19 cellular contexts compared by ENCODE assay signal in the genomic region with DNA sequence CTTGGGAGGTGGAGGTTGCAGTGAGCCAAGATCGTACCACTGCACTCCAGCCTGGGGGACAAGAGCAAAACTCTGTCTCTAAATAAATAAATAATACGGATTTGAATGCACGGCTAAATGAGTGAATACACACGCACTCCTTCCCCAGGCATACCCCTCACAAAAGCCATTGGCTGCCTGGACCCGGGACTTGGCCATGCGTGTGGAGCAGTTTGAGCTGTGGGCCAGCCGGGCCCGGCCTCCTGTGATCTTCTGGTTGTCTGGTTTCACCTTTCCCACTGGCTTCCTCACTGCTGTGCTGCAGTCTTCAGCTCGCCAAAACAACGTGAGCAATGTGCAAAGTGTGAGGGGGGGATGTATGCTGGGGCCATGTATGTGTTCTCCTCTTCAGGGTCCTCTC. TPM values are rescaled to one million over a fixed set of nuclear protein-coding genes. Genes with fewer than 3 reads are reported as not detected.
DNase-seq lines count a peak whose midpoint lies in the region; ATAC-seq, FAIRE-seq and TF ChIP-seq lines count a peak whose summit lies in the region.
"Had no signal": no experiment of that assay in that cellular context is flagged by ENCODE, and none has a peak within 500 bp of the region (broad histone marks: within the 10 kb centered on the region; RNA-seq: fewer than 3 reads in every experiment).

No MANE protein-coding gene starts in this region.

- H3K4me1 Mint-ChIP-seq in T-cell, result peaks cover 21 to 25% (median 22%) of the 10 kb centered on the region in 3 donors

- H3K4me3 ChIP-seq in HepG2 (replicated peaks in 1 of 3; ENCODE audit: insufficient read depth in 1 of 3, low read depth in 2 of 3, low read length in 3 of 3) (peak overlapping the region in 1 of 3 experiments; percentile 38; a peak in 1 of 6 replicates), right lobe of liver (no peak overlapping the region), hepatocyte (no peak overlapping the region), sigmoid colon (no peak overlapping the region)

- no peak for TF ChIP-seq EP300 in HepG2 (IDR thresholded peaks at IDR 0.05; ENCODE audit: low read depth in 2 of 2, low read length in 2 of 2)
- TF ChIP-seq EP300 in HepG2 (CRISPR knock-in tag; IDR thresholded peaks at IDR 0.05; ENCODE audit: borderline replicate concordance), result no peak
- no peak for TF ChIP-seq EP300 in sigmoid colon (IDR thresholded peaks at IDR 0.05)

- H3K79me2 ChIP-seq in HepG2 (ENCODE audit: insufficient read depth, low read length) (peaks cover 2% of the 10 kb centered on the region), hepatocyte (peaks cover 2% of the 10 kb centered on the region)

- FAIRE-seq in HepG2 (lab: Jason Lieb, UNC), result no peak
- FAIRE-seq: A204.1, GM18507, H1 had no signal

- TF ChIP-seq CTCF in HepG2 (CRISPR knock-in tag; IDR thresholded peaks at IDR 0.05) (no peak), right lobe of liver (IDR thresholded peaks at IDR 0.05) (no peak), hepatocyte (IDR thresholded peaks at IDR 0.05; ENCODE audit: poor library complexity) (no peak), sigmoid colon (IDR thresholded peaks at IDR 0.05) (no peak)

- CTCF ChIA-PET in HepG2 (lab: Yijun Ruan, JAX; ENCODE audit: low intra/inter-chr PET ratio, low total read pairs) (no interaction called here), T-cell (lab: Charles Lee) (interaction anchor here in 1 of 2 donors (1.6 kb wide), 1 partner anchor 158 kb away, joined by 9 read pairs; no protein-coding TSS in a partner anchor)

- H3K27ac ChIP-seq in HepG2 (ENCODE audit: extremely low read length, insufficient read depth, low read length) (no peak overlapping the region), right lobe of liver (no peak overlapping the region), hepatocyte (no peak overlapping the region), sigmoid colon (no peak overlapping the region)

- DNase-seq in HepG2 (ENCODE audit: low spot score) (no peak), right lobe of liver (no peak), T-cell (no peak), hepatocyte (ENCODE audit: low spot score) (peak; percentile 3), sigmoid colon (peak; percentile 61), amniotic stem cell (lab: John Stamatoyannopoulos, UW) (no peak), SW 1271 (lab: John Stamatoyannopoulos, UW) (no peak)
- DNase-seq: DMS79, NCI-H1048, NCI-H146, NCI-H2081, NCI-H2171 treated with DMSO at 0.1 percent for 48 hours, NCI-H446 treated with DMSO at 0.1 percent for 48 hours, OCI-M1, Right ventricle myocardium superior had no signal

- TF ChIP-seq POLR2A in HepG2 (IDR thresholded peaks at IDR 0.05; ENCODE audit: insufficient read depth in 1 of 2, low read depth in 2 of 2, low read length in 2 of 2) (no peak), right lobe of liver (IDR thresholded peaks at IDR 0.05) (no peak), sigmoid colon (IDR thresholded peaks at IDR 0.05) (no peak)

- TF ChIP-seq RAD21 in HepG2 (CRISPR knock-in tag; IDR thresholded peaks at IDR 0.05), result no peak

- H3K36me3 ChIP-seq in HepG2 (replicated peaks in 1 of 2; ENCODE audit: control insufficient read depth in 1 of 2, insufficient read depth in 2 of 2, low read length in 2 of 2) (no peaks in the 10 kb centered on the region), right lobe of liver (no peaks in the 10 kb centered on the region), hepatocyte (replicated peaks; ENCODE audit: insufficient read depth, low read depth) (no peaks in the 10 kb centered on the region), sigmoid colon (no peaks in the 10 kb centered on the region)

- peaks cover 3 to 4% of the 10 kb centered on the region in 2 donors for H3K27me3 Mint-ChIP-seq in T-cell

- no peak overlapping the region for H2AFZ ChIP-seq in HepG2 (ENCODE audit: low read length)
- H2AFZ ChIP-seq in hepatocyte, result no peak overlapping the region

- no peak for ATAC-seq in HepG2
- no peak for ATAC-seq in right lobe of liver
- no peak for ATAC-seq in T-cell (replicated peaks in 1 of 4)
- ATAC-seq in GM18858 (IDR thresholded peaks at IDR 0.05; ENCODE audit: unreplicated experiment), result no peak

- POLR2A ChIA-PET in HepG2 (lab: Yijun Ruan, JAX) (interaction anchor here (1.4 to 8.2 kb wide), 4 partner anchors 11 to 84 kb away, joined by 4 to 159 read pairs (median 54); partner anchors contain the start of genes CYB5D1, NAA38, RNF227 and TMEM88), T-cell (lab: Charles Lee) (interaction anchor here (1.2 to 1.5 kb wide), 3 partner anchors 10 to 18 kb away, joined by 4 to 5 read pairs (median 5); no protein-coding TSS in a partner anchor)

- H3K36me3 Mint-ChIP-seq in T-cell, result no peaks in the 10 kb centered on the region

- H3K9me3 ChIP-seq in HepG2 (ENCODE audit: low read length), result no peaks in the 10 kb centered on the region
- no peaks in the 10 kb centered on the region for H3K9me3 ChIP-seq in right lobe of liver
- H3K9me3 ChIP-seq in hepatocyte (ENCODE audit: low read depth), result no peaks in the 10 kb centered on the region
- H3K9me3 ChIP-seq in sigmoid colon, result no peaks in the 10 kb centered on the region

- H3K27ac Mint-ChIP-seq in T-cell, result no peak overlapping the region

- peaks cover 36% of the 10 kb centered on the region for H3K4me1 ChIP-seq in HepG2 (ENCODE audit: insufficient read depth, low read length)
- H3K4me1 ChIP-seq in right lobe of liver, result peaks cover 0 to 21% (median 0%) of the 10 kb centered on the region in 4 donors
- peaks cover 6% of the 10 kb centered on the region for H3K4me1 ChIP-seq in hepatocyte (ENCODE audit: insufficient read depth)
- peaks cover 0 to 26% (median 18%) of the 10 kb centered on the region in 4 donors for H3K4me1 ChIP-seq in sigmoid colon

- H3K9me2 ChIP-seq in hepatocyte (replicated peaks; ENCODE audit: insufficient read depth), result no peaks in the 10 kb centered on the region

- H3K9ac ChIP-seq in HepG2 (ENCODE audit: insufficient read depth, low read depth, low read length), result 0 out of 2 replicates have a peak overlapping the region, but pooled peaks have one; percentile 7

- BruUV-seq in HepG2 (replicated peaks; lab: Mats Ljungman, UMichigan), result no TSS peak

- peaks cover 6 to 31% of the 10 kb centered on the region in 2 experiments; a peak in 4 of 5 replicates for H3K27me3 ChIP-seq in HepG2 (ENCODE audit: control insufficient read depth in 1 of 2, insufficient read depth in 2 of 2, low read length in 2 of 2)
- no peaks in the 10 kb centered on the region for H3K27me3 ChIP-seq in right lobe of liver
- no peaks in the 10 kb centered on the region for H3K27me3 ChIP-seq in hepatocyte
- H3K27me3 ChIP-seq in sigmoid colon, result peaks cover 0 to 5% (median 0%) of the 10 kb centered on the region in 3 donors

- H4K20me1 ChIP-seq in HepG2 (ENCODE audit: insufficient read depth, low read length), result no peaks in the 10 kb centered on the region
- H4K20me1 ChIP-seq in hepatocyte (ENCODE audit: insufficient read depth, poor library complexity, severe bottlenecking), result no peaks in the 10 kb centered on the region

- H3K4me2 ChIP-seq in HepG2 (ENCODE audit: low read depth, low read length), result peak overlapping the region; percentile 84; the same call in 1 of the 2 replicates
- H3K4me2 ChIP-seq in hepatocyte, result no peak overlapping the region

- 10% methylated on average over 10 of the region's 10 CpGs for WGBS in HepG2 (ENCODE audit: low lambda C conversion rate)
- 61% methylated on average over 5 of the region's 10 CpGs for WGBS in right lobe of liver (ENCODE audit: insufficient coverage, low coverage, low lambda C conversion rate, missing lambda C conversion rate)
- 78% methylated on average over 10 of the region's 10 CpGs for WGBS in hepatocyte (ENCODE audit: low lambda C conversion rate, missing lambda C conversion rate)
- WGBS in sigmoid colon, 2 donors, result 89 to 94% methylated on average over 10 of the region's 10 CpGs

- H3K4me3 Mint-ChIP-seq in T-cell, result peak overlapping the region in 2 of 3 donors; percentile 17 to 100

- no peaks in the 10 kb centered on the region for H3K9me3 Mint-ChIP-seq in T-cell

- in situ Hi-C loops in HepG2 (cut with HindIII; ENCODE audit: extremely low pct_ligation_motif_present, low pct_unique_long_range_greater_than_20kb), result no loop called here

- intact Hi-C loops in HepG2 (cut with micrococcal nuclease; ENCODE audit: unreplicated experiment) (loop anchor here (5.0 kb wide), 1 partner anchor 85 kb away; no protein-coding TSS in a partner anchor), right lobe of liver (cut with DNase I) (no loop called here), sigmoid colon (cut with DNase I) (loop anchor here (10.0 kb wide), 1 partner anchor 348 kb away; the partner anchor contains the start of genes POLR2A and SLC35G6)

RNA-seq across cellular contexts. Expression of gene KDM6B, which starts 1.6 kb away (rescaled TPM):
- total RNA-seq in HepG2 (2016; rRNA removed; fragmentation: Illumina TruSeq; extraction: Trizol) (2.1 and 2.2 TPM in 2 replicates), right lobe of liver (10 to 100 TPM in 4 of 6 experiments, 1 to 10 TPM in 2; 6.1 to 12.8 (median 10.9) TPM), T-cell (100 to 1,000 TPM in 3 of 5 donors, 10 to 100 TPM in 2; 87.3 to 180 (median 108) TPM), hepatocyte (3.3 and 5.9 TPM in 2 replicates), sigmoid colon (10 to 100 TPM in 1 of 4 donors, 1 to 10 TPM in 3; 6.1 to 11.6 (median 8.5) TPM)
- 0.30 and 1.9 TPM in 2 replicates for total RNA-seq in HepG2 (2016; cell fraction: cytosol; rRNA removed; fragmentation: Illumina TruSeq; extraction: Trizol; ENCODE audit: low read depth)
- 1.3 and 1.6 TPM in 2 replicates for total RNA-seq in HepG2 (2016; cell fraction: insoluble cytoplasmic fraction; rRNA removed; fragmentation: Illumina TruSeq; extraction: Trizol)
- total RNA-seq in HepG2 (2016; cell fraction: membrane; rRNA removed; fragmentation: Illumina TruSeq; extraction: Trizol), result 1.7 and 3.1 TPM in 2 replicates
- 5.8 and 6.2 TPM in 2 replicates for total RNA-seq in HepG2 (2016; cell fraction: nucleus; rRNA removed; fragmentation: Illumina TruSeq; extraction: Trizol)
- polyA plus RNA-seq in HepG2 (2011; rRNA removed) (1.3 and 1.9 TPM in 2 replicates), hepatocyte (10.2 and 11.3 TPM in 2 replicates), sigmoid colon (10 to 100 TPM in 1 of 3 donors, 1 to 10 TPM in 2; 5.5 to 19.4 (median 6.0) TPM)
- polyA plus RNA-seq in HepG2 (2011; cell fraction: cytosol; rRNA removed), result 0.42 and 0.82 TPM in 2 replicates
- 18.1 and 23.2 TPM in 2 replicates for polyA plus RNA-seq in HepG2 (2011; cell fraction: nucleus; rRNA removed)
- 8.4 and 13.6 TPM in 2 replicates for polyA plus RNA-seq in HepG2 (2012)
- polyA plus RNA-seq in HepG2 (2016; cell fraction: cytosol; fragmentation: Illumina TruSeq; extraction: Trizol; ENCODE audit: low read depth), result 0.37 and 0.83 TPM in 2 replicates
- polyA plus RNA-seq in HepG2 (2016; cell fraction: insoluble cytoplasmic fraction; fragmentation: Illumina TruSeq; extraction: Trizol; ENCODE audit: low read depth), result 2.4 and 4.0 TPM in 2 replicates
- polyA plus RNA-seq in HepG2 (2016; cell fraction: membrane; fragmentation: Illumina TruSeq; extraction: Trizol; ENCODE audit: low read depth), result 0.80 and 1.7 TPM in 2 replicates
- 21.8 and 22.9 TPM in 2 replicates for polyA plus RNA-seq in HepG2 (2016; cell fraction: nucleus; fragmentation: Illumina TruSeq; extraction: Trizol; ENCODE audit: insufficient read depth, low read depth)
- polyA minus RNA-seq in HepG2 (2011; rRNA and poly(A)+ RNA removed; ENCODE audit: low replicate concordance), result 3.6 and 8.2 TPM in 2 replicates
- polyA minus RNA-seq in HepG2 (2011; cell fraction: cytosol; rRNA and poly(A)+ RNA removed), result 2.2 and 3.8 TPM in 2 replicates
- 18.7 and 21.1 TPM in 2 replicates for polyA minus RNA-seq in HepG2 (2011; cell fraction: nucleus; rRNA and poly(A)+ RNA removed)

RNA-seq across cellular contexts. Expression of gene TMEM88, which starts 22.4 kb away (rescaled TPM):
- total RNA-seq in HepG2 (2016; rRNA removed; fragmentation: Illumina TruSeq; extraction: Trizol), result 0.31 TPM in 1 of 2 replicates, not detected in the other
- not detected in 2 replicates for total RNA-seq in HepG2 (2016; cell fraction: cytosol; rRNA removed; fragmentation: Illumina TruSeq; extraction: Trizol; ENCODE audit: low read depth)
- 0.19 TPM in 1 of 2 replicates, not detected in the other for total RNA-seq in HepG2 (2016; cell fraction: insoluble cytoplasmic fraction; rRNA removed; fragmentation: Illumina TruSeq; extraction: Trizol)
- total RNA-seq in HepG2 (2016; cell fraction: membrane; rRNA removed; fragmentation: Illumina TruSeq; extraction: Trizol), result not detected in 2 replicates
- 1.1 TPM in 1 of 2 replicates, not detected in the other for total RNA-seq in HepG2 (2016; cell fraction: nucleus; rRNA removed; fragmentation: Illumina TruSeq; extraction: Trizol)
- 0.66 and 0.84 TPM in 2 replicates for polyA plus RNA-seq in HepG2 (2011; rRNA removed)
- 0.08 and 0.43 TPM in 2 replicates for polyA plus RNA-seq in HepG2 (2011; cell fraction: cytosol; rRNA removed)
- 7.3 and 9.6 TPM in 2 replicates for polyA plus RNA-seq in HepG2 (2011; cell fraction: nucleus; rRNA removed)
- 0.51 and 1.9 TPM in 2 replicates for polyA plus RNA-seq in HepG2 (2012)
- 0.26 and 0.33 TPM in 2 replicates for polyA plus RNA-seq in HepG2 (2016; cell fraction: cytosol; fragmentation: Illumina TruSeq; extraction: Trizol; ENCODE audit: low read depth)
- polyA plus RNA-seq in HepG2 (2016; cell fraction: insoluble cytoplasmic fraction; fragmentation: Illumina TruSeq; extraction: Trizol; ENCODE audit: low read depth), result 0.28 and 0.30 TPM in 2 replicates
- 0.23 and 0.27 TPM in 2 replicates for polyA plus RNA-seq in HepG2 (2016; cell fraction: membrane; fragmentation: Illumina TruSeq; extraction: Trizol; ENCODE audit: low read depth)
- 4.6 and 6.5 TPM in 2 replicates for polyA plus RNA-seq in HepG2 (2016; cell fraction: nucleus; fragmentation: Illumina TruSeq; extraction: Trizol; ENCODE audit: insufficient read depth, low read depth)
- 0.36 TPM in 1 of 2 replicates, not detected in the other for polyA minus RNA-seq in HepG2 (2011; rRNA and poly(A)+ RNA removed; ENCODE audit: low replicate concordance)
- not detected in 2 replicates for polyA minus RNA-seq in HepG2 (2011; cell fraction: cytosol; rRNA and poly(A)+ RNA removed)
- polyA minus RNA-seq in HepG2 (2011; cell fraction: nucleus; rRNA and poly(A)+ RNA removed), result 1.3 and 2.7 TPM in 2 replicates
- 1 to 10 TPM in 4 of 6 experiments, under 1 TPM in 2; 0.74 to 2.4 (median 1.2) TPM for total RNA-seq in right lobe of liver
- total RNA-seq in T-cell, result 10 to 100 TPM in 2 of 5 donors, 1 to 10 TPM in 3; 5.8 to 27.1 (median 8.4) TPM
- total RNA-seq in hepatocyte, result 59.6 and 73.3 TPM in 2 replicates
- 241 and 328 TPM in 2 replicates for polyA plus RNA-seq in hepatocyte
- 10 to 100 TPM in 3 of 4 donors, 1 to 10 TPM in 1; 6.8 to 19.9 (median 10.5) TPM for total RNA-seq in sigmoid colon
- polyA plus RNA-seq in sigmoid colon, result 10 to 100 TPM in 1 of 3 donors, 1 to 10 TPM in 2; 2.4 to 11.4 (median 9.0) TPM

RNA-seq across cellular contexts. Expression of gene NAA38, which starts 24.9 kb away (rescaled TPM):
- total RNA-seq in HepG2 (2016; rRNA removed; fragmentation: Illumina TruSeq; extraction: Trizol), result 91.6 and 105 TPM in 2 replicates
- total RNA-seq in HepG2 (2016; cell fraction: cytosol; rRNA removed; fragmentation: Illumina TruSeq; extraction: Trizol; ENCODE audit: low read depth), result 62.3 and 74.3 TPM in 2 replicates
- total RNA-seq in HepG2 (2016; cell fraction: insoluble cytoplasmic fraction; rRNA removed; fragmentation: Illumina TruSeq; extraction: Trizol), result 94.6 and 120 TPM in 2 replicates
- 54.2 and 67.7 TPM in 2 replicates for total RNA-seq in HepG2 (2016; cell fraction: membrane; rRNA removed; fragmentation: Illumina TruSeq; extraction: Trizol)
- total RNA-seq in HepG2 (2016; cell fraction: nucleus; rRNA removed; fragmentation: Illumina TruSeq; extraction: Trizol), result 37.3 and 42.0 TPM in 2 replicates
- 43.9 and 46.9 TPM in 2 replicates for polyA plus RNA-seq in HepG2 (2011; rRNA removed)
- 35.2 and 66.3 TPM in 2 replicates for polyA plus RNA-seq in HepG2 (2011; cell fraction: cytosol; rRNA removed)
- polyA plus RNA-seq in HepG2 (2011; cell fraction: nucleus; rRNA removed), result 36.8 and 49.2 TPM in 2 replicates
- polyA plus RNA-seq in HepG2 (2012), result 19.2 and 22.5 TPM in 2 replicates
- 53.8 and 75.0 TPM in 2 replicates for polyA plus RNA-seq in HepG2 (2016; cell fraction: cytosol; fragmentation: Illumina TruSeq; extraction: Trizol; ENCODE audit: low read depth)
- 69.5 and 79.8 TPM in 2 replicates for polyA plus RNA-seq in HepG2 (2016; cell fraction: insoluble cytoplasmic fraction; fragmentation: Illumina TruSeq; extraction: Trizol; ENCODE audit: low read depth)
- polyA plus RNA-seq in HepG2 (2016; cell fraction: membrane; fragmentation: Illumina TruSeq; extraction: Trizol; ENCODE audit: low read depth), result 39.8 and 49.0 TPM in 2 replicates
- 46.6 and 50.5 TPM in 2 replicates for polyA plus RNA-seq in HepG2 (2016; cell fraction: nucleus; fragmentation: Illumina TruSeq; extraction: Trizol; ENCODE audit: insufficient read depth, low read depth)
- 21.5 and 58.0 TPM in 2 replicates for polyA minus RNA-seq in HepG2 (2011; rRNA and poly(A)+ RNA removed; ENCODE audit: low replicate concordance)
- 35.5 and 51.8 TPM in 2 replicates for polyA minus RNA-seq in HepG2 (2011; cell fraction: cytosol; rRNA and poly(A)+ RNA removed)
- 13.3 and 23.4 TPM in 2 replicates for polyA minus RNA-seq in HepG2 (2011; cell fraction: nucleus; rRNA and poly(A)+ RNA removed)
- 10 to 100 TPM; 27.2 to 43.0 (median 30.8) TPM for total RNA-seq in right lobe of liver
- total RNA-seq in T-cell, result 10 to 100 TPM; 15.8 to 40.6 (median 33.6) TPM
- 49.2 and 66.0 TPM in 2 replicates for total RNA-seq in hepatocyte
- polyA plus RNA-seq in hepatocyte, result 147 and 154 TPM in 2 replicates
- total RNA-seq in sigmoid colon, result 100 to 1,000 TPM in 3 of 4 donors, 10 to 100 TPM in 1; 92.4 to 206 (median 106) TPM
- 100 to 1,000 TPM in 2 of 3 donors, 10 to 100 TPM in 1; 99.4 to 148 (median 138) TPM for polyA plus RNA-seq in sigmoid colon

RNA-seq across cellular contexts. Expression of gene CYB5D1, which starts 25.4 kb away (rescaled TPM):
- total RNA-seq in HepG2 (2016; rRNA removed; fragmentation: Illumina TruSeq; extraction: Trizol) (17.0 and 21.4 TPM in 2 replicates), right lobe of liver (10 to 100 TPM in 1 of 6 experiments, 1 to 10 TPM in 5; 6.0 to 11.7 (median 7.4) TPM), T-cell (10 to 100 TPM in 2 of 5 donors, 1 to 10 TPM in 3; 5.5 to 12.4 (median 8.4) TPM), hepatocyte (9.1 and 14.1 TPM in 2 replicates), sigmoid colon (10 to 100 TPM in 2 of 4 donors, 1 to 10 TPM in 2; 7.1 to 14.4 (median 10.7) TPM)
- 1.1 TPM in 2 replicates for total RNA-seq in HepG2 (2016; cell fraction: cytosol; rRNA removed; fragmentation: Illumina TruSeq; extraction: Trizol; ENCODE audit: low read depth)
- 16.9 and 20.4 TPM in 2 replicates for total RNA-seq in HepG2 (2016; cell fraction: insoluble cytoplasmic fraction; rRNA removed; fragmentation: Illumina TruSeq; extraction: Trizol)
- total RNA-seq in HepG2 (2016; cell fraction: membrane; rRNA removed; fragmentation: Illumina TruSeq; extraction: Trizol), result 9.5 and 12.3 TPM in 2 replicates
- 9.1 and 10.0 TPM in 2 replicates for total RNA-seq in HepG2 (2016; cell fraction: nucleus; rRNA removed; fragmentation: Illumina TruSeq; extraction: Trizol)
- polyA plus RNA-seq in HepG2 (2011; rRNA removed) (7.9 and 8.9 TPM in 2 replicates), hepatocyte (12.2 and 15.1 TPM in 2 replicates), sigmoid colon (1 to 10 TPM; 4.2 to 8.6 (median 4.6) TPM)
- 7.7 and 8.1 TPM in 2 replicates for polyA plus RNA-seq in HepG2 (2011; cell fraction: cytosol; rRNA removed)
- 7.1 and 7.3 TPM in 2 replicates for polyA plus RNA-seq in HepG2 (2011; cell fraction: nucleus; rRNA removed)
- 5.1 and 7.4 TPM in 2 replicates for polyA plus RNA-seq in HepG2 (2012)
- 1.4 and 1.9 TPM in 2 replicates for polyA plus RNA-seq in HepG2 (2016; cell fraction: cytosol; fragmentation: Illumina TruSeq; extraction: Trizol; ENCODE audit: low read depth)
- 20.6 and 21.0 TPM in 2 replicates for polyA plus RNA-seq in HepG2 (2016; cell fraction: insoluble cytoplasmic fraction; fragmentation: Illumina TruSeq; extraction: Trizol; ENCODE audit: low read depth)
- polyA plus RNA-seq in HepG2 (2016; cell fraction: membrane; fragmentation: Illumina TruSeq; extraction: Trizol; ENCODE audit: low read depth), result 6.2 and 7.1 TPM in 2 replicates
- 14.1 and 14.8 TPM in 2 replicates for polyA plus RNA-seq in HepG2 (2016; cell fraction: nucleus; fragmentation: Illumina TruSeq; extraction: Trizol; ENCODE audit: insufficient read depth, low read depth)
- 9.3 and 30.2 TPM in 2 replicates for polyA minus RNA-seq in HepG2 (2011; rRNA and poly(A)+ RNA removed; ENCODE audit: low replicate concordance)
- 4.3 and 5.6 TPM in 2 replicates for polyA minus RNA-seq in HepG2 (2011; cell fraction: cytosol; rRNA and poly(A)+ RNA removed)
- 4.2 and 6.0 TPM in 2 replicates for polyA minus RNA-seq in HepG2 (2011; cell fraction: nucleus; rRNA and poly(A)+ RNA removed)

RNA-seq across cellular contexts. Expression of gene CHD3, which starts 56.2 kb away (rescaled TPM):
- total RNA-seq in HepG2 (2016; rRNA removed; fragmentation: Illumina TruSeq; extraction: Trizol) (3.3 and 3.7 TPM in 2 replicates), right lobe of liver (1 to 10 TPM; 3.2 to 7.2 (median 5.1) TPM), T-cell (100 to 1,000 TPM; 250 to 331 (median 274) TPM), hepatocyte (65.6 and 75.3 TPM in 2 replicates), sigmoid colon (100 to 1,000 TPM in 3 of 4 donors, 10 to 100 TPM in 1; 97.2 to 147 (median 117) TPM)
- total RNA-seq in HepG2 (2016; cell fraction: cytosol; rRNA removed; fragmentation: Illumina TruSeq; extraction: Trizol; ENCODE audit: low read depth), result 0.20 and 0.53 TPM in 2 replicates
- 1.6 and 3.6 TPM in 2 replicates for total RNA-seq in HepG2 (2016; cell fraction: insoluble cytoplasmic fraction; rRNA removed; fragmentation: Illumina TruSeq; extraction: Trizol)
- 1.1 and 3.2 TPM in 2 replicates for total RNA-seq in HepG2 (2016; cell fraction: membrane; rRNA removed; fragmentation: Illumina TruSeq; extraction: Trizol)
- total RNA-seq in HepG2 (2016; cell fraction: nucleus; rRNA removed; fragmentation: Illumina TruSeq; extraction: Trizol), result 4.7 and 9.3 TPM in 2 replicates
- polyA plus RNA-seq in HepG2 (2011; rRNA removed) (2.7 and 3.3 TPM in 2 replicates), hepatocyte (41.2 and 49.4 TPM in 2 replicates), sigmoid colon (10 to 100 TPM; 33.8 to 88.9 (median 47.4) TPM)
- polyA plus RNA-seq in HepG2 (2011; cell fraction: cytosol; rRNA removed), result 1.8 and 1.9 TPM in 2 replicates
- polyA plus RNA-seq in HepG2 (2011; cell fraction: nucleus; rRNA removed), result 21.5 and 21.6 TPM in 2 replicates
- polyA plus RNA-seq in HepG2 (2012), result 6.4 and 10.0 TPM in 2 replicates
- 0.57 and 0.75 TPM in 2 replicates for polyA plus RNA-seq in HepG2 (2016; cell fraction: cytosol; fragmentation: Illumina TruSeq; extraction: Trizol; ENCODE audit: low read depth)
- 1.8 and 5.2 TPM in 2 replicates for polyA plus RNA-seq in HepG2 (2016; cell fraction: insoluble cytoplasmic fraction; fragmentation: Illumina TruSeq; extraction: Trizol; ENCODE audit: low read depth)
- 1.1 and 1.3 TPM in 2 replicates for polyA plus RNA-seq in HepG2 (2016; cell fraction: membrane; fragmentation: Illumina TruSeq; extraction: Trizol; ENCODE audit: low read depth)
- polyA plus RNA-seq in HepG2 (2016; cell fraction: nucleus; fragmentation: Illumina TruSeq; extraction: Trizol; ENCODE audit: insufficient read depth, low read depth), result 15.5 and 16.4 TPM in 2 replicates
- polyA minus RNA-seq in HepG2 (2011; rRNA and poly(A)+ RNA removed; ENCODE audit: low replicate concordance), result 8.0 and 73.1 TPM in 2 replicates
- 3.3 and 3.9 TPM in 2 replicates for polyA minus RNA-seq in HepG2 (2011; cell fraction: cytosol; rRNA and poly(A)+ RNA removed)
- polyA minus RNA-seq in HepG2 (2011; cell fraction: nucleus; rRNA and poly(A)+ RNA removed), result 9.1 and 12.4 TPM in 2 replicates

Comparison
In these comparisons a context has a peak if more than half of its experiments do, and no peak if none do; other contexts are left out.
1. intact Hi-C loops: an anchor here in HepG2 (5.0 kb wide) and sigmoid colon (10.0 kb wide); none called in right lobe of liver.
2. DNase-seq: peak in hepatocyte (single experiment) and sigmoid colon (single experiment); none in HepG2 (single experiment), right lobe of liver (0 of 3), T-cell (0 of 34), amniotic stem cell (single experiment) and SW 1271 (0 of 2).
3. RNA of gene KDM6B, which starts 1.6 kb away (total RNA-seq): 87.3 to 180 TPM in T-cell; 6.1 to 12.8 TPM in right lobe of liver, 6.1 to 11.6 TPM in sigmoid colon, 3.3 to 5.9 TPM in hepatocyte and 0.30 to 6.2 TPM in HepG2; every median in the first group is over 4 times any median in the second.